Comparison of ENCODE assay signal across 25 cellular contexts in genomic region chr3:49732592-49732991, GRCh38. TPM values are rescaled to one million over a fixed set of nuclear protein-coding genes. Genes with fewer than 3 reads are reported as not detected.
DNase-seq lines count a peak whose midpoint lies in the region; ATAC-seq and TF ChIP-seq lines count a peak whose summit lies in the region.
"Had no signal": no experiment of that assay in that cellular context is flagged by ENCODE, and none has a peak within 500 bp of the region (broad histone marks: within the 10 kb centered on the region; RNA-seq: fewer than 3 reads in every experiment).

No MANE protein-coding gene starts in this region.

- DNase-seq in left lobe of liver (ENCODE audit: low spot score): peak; percentile 37
- peak; percentile 29 for DNase-seq in osteoblast (ENCODE audit: insufficient read length, low spot score, missing footprints)
- no peak for DNase-seq in mammary epithelial cell
- DNase-seq in mesenchymal stem cell: no peak
- no peak for DNase-seq in NCI-H2227 treated with DMSO at 0.1 percent for 48 hours (lab: John Stamatoyannopoulos, UW)
- DNase-seq: 8988T; ACHN; BE2C; C1 segment of cervical spinal cord; CD4-positive, alpha-beta memory T cell; CD4-positive, CD25-positive, alpha-beta regulatory T cell; CD8-positive, alpha-beta memory T cell; COR-L47; DMS 273 treated with DMSO at 0.1 percent for 48 hours; DMS153; DMS53; DMS79; DND-41; EL; GDM1 had no signal

- H3K4me3 ChIP-seq in osteoblast (ENCODE audit: insufficient read depth, low read length) (no peak overlapping the region), mammary epithelial cell (replicated peaks in 1 of 3; ENCODE audit: insufficient read depth in 1 of 3, low read depth in 2 of 3, low read length in 3 of 3) (no peak overlapping the region), mesenchymal stem cell (ENCODE audit: insufficient read depth in 1 of 2, low read depth in 1 of 2, low read length in 2 of 2) (no peak overlapping the region)
- H3K4me3 ChIP-seq: BLaER1, GM12878 had no signal

- H3K27ac ChIP-seq in osteoblast (ENCODE audit: low read depth, low read length): no peak overlapping the region
- no peak overlapping the region for H3K27ac ChIP-seq in mammary epithelial cell (ENCODE audit: insufficient read depth, low read depth, low read length)
- H3K27ac ChIP-seq in mesenchymal stem cell (ENCODE audit: low read length, poor library complexity, severe bottlenecking): no peak overlapping the region
- H3K27ac ChIP-seq: BLaER1 had no signal

- CTCF ChIA-PET in mammary epithelial cell (lab: Charles Lee; ENCODE audit: low non-redundant PET): no interaction called here

- H3K9me3 ChIP-seq in osteoblast (ENCODE audit: low read depth, low read length) (no peaks in the 10 kb centered on the region), mammary epithelial cell (replicated peaks; ENCODE audit: insufficient read depth, low read length) (no peaks in the 10 kb centered on the region), mesenchymal stem cell (ENCODE audit: control insufficient read depth, low read length) (no peaks in the 10 kb centered on the region)
- H3K9me3 ChIP-seq: BE2C, BLaER1 had no signal

- H2BK15ac ChIP-seq in mesenchymal stem cell (ENCODE audit: low read depth, poor library complexity, severe bottlenecking): no peak overlapping the region

- no peak overlapping the region for H2BK12ac ChIP-seq in mesenchymal stem cell (ENCODE audit: low read length in 2 of 2)

- dilution Hi-C loops in mammary epithelial cell (cut with HindIII; ENCODE audit: low sequenced_read_pairs): loop anchor here (5.0 kb wide), 1 partner anchor 40 kb away; no protein-coding TSS in a partner anchor

- H3K4me1 ChIP-seq in osteoblast (ENCODE audit: insufficient read depth, low read length) (no peaks in the 10 kb centered on the region), mammary epithelial cell (ENCODE audit: insufficient read depth, low read length) (no peaks in the 10 kb centered on the region), mesenchymal stem cell (ENCODE audit: control insufficient read depth, insufficient read depth, low read depth, low read length) (no peaks in the 10 kb centered on the region)
- H3K4me1 ChIP-seq: BE2C, BLaER1 had no signal

- H4K8ac ChIP-seq in mesenchymal stem cell (ENCODE audit: low read length): no peak overlapping the region

- H3K4ac ChIP-seq in mesenchymal stem cell (ENCODE audit: low read depth in 1 of 2, low read length in 2 of 2): no peak overlapping the region

- no peak overlapping the region for H3K4me2 ChIP-seq in osteoblast (ENCODE audit: insufficient read depth, low read length)
- no peak overlapping the region for H3K4me2 ChIP-seq in mammary epithelial cell (ENCODE audit: insufficient read depth, low read depth, low read length)
- no peak overlapping the region for H3K4me2 ChIP-seq in mesenchymal stem cell (ENCODE audit: low read length, poor library complexity, severe bottlenecking)
- H3K4me2 ChIP-seq: BLaER1 had no signal

- no peak overlapping the region for H4K91ac ChIP-seq in mesenchymal stem cell (ENCODE audit: low read length)

- no peak overlapping the region for H2AFZ ChIP-seq in osteoblast (ENCODE audit: low read length)
- H2AFZ ChIP-seq in mammary epithelial cell (ENCODE audit: low read depth, low read length): no peak overlapping the region
- H2AFZ ChIP-seq in mesenchymal stem cell (ENCODE audit: low read depth, low read length): no peak overlapping the region

- no peak overlapping the region for H3K14ac ChIP-seq in mesenchymal stem cell (ENCODE audit: low read length in 2 of 2)

- H3K23ac ChIP-seq in mesenchymal stem cell (ENCODE audit: low read length in 2 of 2): no peak overlapping the region

- no TSS peak for BruUV-seq in mammary epithelial cell (replicated peaks; lab: Mats Ljungman, UMichigan)

- peaks cover 68% of the 10 kb centered on the region for H3K36me3 ChIP-seq in osteoblast (ENCODE audit: insufficient read depth, low read length)
- peaks cover 19% of the 10 kb centered on the region for H3K36me3 ChIP-seq in mammary epithelial cell (ENCODE audit: insufficient read depth, low read length)
- H3K36me3 ChIP-seq in mesenchymal stem cell (ENCODE audit: control insufficient read depth in 1 of 2, insufficient read depth in 2 of 2, low read depth in 1 of 2, low read length in 2 of 2): peaks cover 54 to 81% of the 10 kb centered on the region in 2 experiments

- no peak overlapping the region for H3K18ac ChIP-seq in mesenchymal stem cell (ENCODE audit: low read depth in 1 of 2, low read length in 2 of 2)

- no peak overlapping the region for H2BK5ac ChIP-seq in mesenchymal stem cell (ENCODE audit: low read depth, low read length, poor library complexity, severe bottlenecking)

- intact Hi-C loops in mammary epithelial cell (cut with micrococcal nuclease): no loop called here

- H2AK5ac ChIP-seq in mesenchymal stem cell (ENCODE audit: low read length, severe bottlenecking): no peak overlapping the region

- H3K79me1 ChIP-seq in mesenchymal stem cell (replicated peaks; ENCODE audit: low read length, poor library complexity, severe bottlenecking): peaks cover 37% of the 10 kb centered on the region

- TF ChIP-seq CTCF in osteoblast (IDR thresholded peaks at IDR 0.05; ENCODE audit: extremely low read depth, low read depth, low read length) (no peak), mammary epithelial cell (conservative IDR thresholded peaks at IDR 0.05 in 1 of 2, IDR thresholded peaks at IDR 0.05 in 1 of 2; ENCODE audit: extremely low read depth in 1 of 2, insufficient read depth in 1 of 2, low read depth in 1 of 2, low read length in 2 of 2) (no peak)

- H3K79me2 ChIP-seq in osteoblast (ENCODE audit: insufficient read depth, low read length): peaks cover 22% of the 10 kb centered on the region
- peaks cover 5% of the 10 kb centered on the region for H3K79me2 ChIP-seq in mammary epithelial cell (ENCODE audit: insufficient read depth, low read length)

- H4K20me1 ChIP-seq in osteoblast (ENCODE audit: insufficient read depth, low read length): peaks cover 13% of the 10 kb centered on the region
- H4K20me1 ChIP-seq in mammary epithelial cell (ENCODE audit: insufficient read depth, low read length): no peaks in the 10 kb centered on the region

- WGBS in mammary epithelial cell (ENCODE audit: low coverage, missing lambda C conversion rate): 90% methylated on average over 11 of the region's 11 CpGs
- WGBS in mesenchymal stem cell: 98% methylated on average over 11 of the region's 11 CpGs

- ATAC-seq in left lobe of liver: no peak
- ATAC-seq: GM12878 had no signal

- in situ Hi-C loops in mammary epithelial cell (cut with MboI; ENCODE audit: low sequenced_read_pairs in 2 of 2): no loop called here

- H3K27me3 ChIP-seq in osteoblast (ENCODE audit: insufficient read depth, low read length) (no peaks in the 10 kb centered on the region), mammary epithelial cell (ENCODE audit: insufficient read depth, low read length) (no peaks in the 10 kb centered on the region), mesenchymal stem cell (ENCODE audit: control insufficient read depth in 1 of 2, insufficient read depth in 1 of 2, low read length in 2 of 2) (no peaks in the 10 kb centered on the region)
- H3K27me3 ChIP-seq: BE2C, BLaER1 had no signal

- H2BK120ac ChIP-seq in mesenchymal stem cell (ENCODE audit: low read depth, low read length): no peak overlapping the region

- H3K9ac ChIP-seq in mammary epithelial cell (ENCODE audit: insufficient read depth, low read length) (no peak overlapping the region), mesenchymal stem cell (ENCODE audit: low read length) (no peak overlapping the region)
- H3K9ac ChIP-seq: BLaER1 had no signal

RNA-seq across cellular contexts. Expression of gene GMPPB, which starts 8.8 kb away (rescaled TPM):
- 38.0 TPM for total RNA-seq in left lobe of liver
- 17.4 and 21.0 TPM in 2 replicates for total RNA-seq in osteoblast
- total RNA-seq in mammary epithelial cell: 10 to 100 TPM; 19.2 to 38.4 TPM
- polyA plus RNA-seq in mammary epithelial cell: 40.7 TPM
- polyA minus RNA-seq in mammary epithelial cell: 48.7 TPM
- polyA plus RNA-seq in mesenchymal stem cell (2013, experiment 1 of 2): 16.4 TPM
- polyA plus RNA-seq in mesenchymal stem cell (2013, experiment 2 of 2): 16.4 TPM

RNA-seq across cellular contexts. Expression of gene AMIGO3, which starts 13.1 kb away (rescaled TPM):
- total RNA-seq in left lobe of liver (not detected), osteoblast (0.29 and 1.8 TPM in 2 replicates), mammary epithelial cell (under 1 TPM in 1 of 2 donors, not detected in 1; 0.50 TPM)
- not detected for polyA plus RNA-seq in mammary epithelial cell
- 2.1 TPM for polyA minus RNA-seq in mammary epithelial cell
- 1.2 TPM for polyA plus RNA-seq in mesenchymal stem cell (2013, experiment 1 of 2)
- polyA plus RNA-seq in mesenchymal stem cell (2013, experiment 2 of 2): 1.2 TPM
- total RNA-seq: A673; CD4-positive, alpha-beta memory T cell; CD4-positive, CD25-positive, alpha-beta regulatory T cell had no signal
- polyA plus RNA-seq: AG04450; CD14-positive monocyte; CD4-positive, alpha-beta memory T cell had no signal

RNA-seq across cellular contexts. Expression of gene RNF123, which starts 43.2 kb away (rescaled TPM):
- 59.4 TPM for total RNA-seq in left lobe of liver
- 25.0 and 33.3 TPM in 2 replicates for total RNA-seq in osteoblast
- 10 to 100 TPM; 27.7 to 41.5 TPM for total RNA-seq in mammary epithelial cell
- polyA plus RNA-seq in mammary epithelial cell: 34.0 TPM
- polyA minus RNA-seq in mammary epithelial cell: 54.0 TPM
- polyA plus RNA-seq in mesenchymal stem cell (2013, experiment 1 of 2): 24.4 TPM
- polyA plus RNA-seq in mesenchymal stem cell (2013, experiment 2 of 2): 22.4 TPM

RNA-seq across cellular contexts. Expression of gene MST1, which starts 43.3 kb away (rescaled TPM):
- 838 TPM for total RNA-seq in left lobe of liver
- total RNA-seq in osteoblast: 6.5 and 6.9 TPM in 2 replicates
- total RNA-seq in mammary epithelial cell: 10 to 100 TPM in 1 of 2 donors, 1 to 10 TPM in 1; 8.3 to 13.6 TPM
- 5.5 TPM for polyA plus RNA-seq in mammary epithelial cell
- polyA minus RNA-seq in mammary epithelial cell: not detected
- polyA plus RNA-seq in mesenchymal stem cell (2013, experiment 1 of 2): 7.8 TPM
- 7.5 TPM for polyA plus RNA-seq in mesenchymal stem cell (2013, experiment 2 of 2)

RNA-seq across cellular contexts. Expression of gene IP6K1, which starts 53.8 kb away (rescaled TPM):
- total RNA-seq in left lobe of liver: 14.6 TPM
- 46.9 and 48.5 TPM in 2 replicates for total RNA-seq in osteoblast
- total RNA-seq in mammary epithelial cell: 10 to 100 TPM; 35.2 to 36.1 TPM
- 30.2 TPM for polyA plus RNA-seq in mammary epithelial cell
- 173 TPM for polyA minus RNA-seq in mammary epithelial cell
- 21.9 TPM for polyA plus RNA-seq in mesenchymal stem cell (2013, experiment 1 of 2)
- polyA plus RNA-seq in mesenchymal stem cell (2013, experiment 2 of 2): 23.3 TPM

Comparison
In these comparisons a context has a peak if more than half of its experiments do, and no peak if none do; other contexts are left out.
1. DNase-seq: peak in left lobe of liver (single experiment) and osteoblast (single experiment); none in mammary epithelial cell (single experiment), mesenchymal stem cell (single experiment) and NCI-H2227 treated with DMSO at 0.1 percent for 48 hours (single experiment).